Comparison of ENCODE assay signal across 16 cellular contexts in genomic region chr20:37984018-37984785, GRCh38. TPM values are rescaled to one million over a fixed set of nuclear protein-coding genes. Genes with fewer than 3 reads are reported as not detected.
DNase-seq lines count a peak whose midpoint lies in the region; ATAC-seq and TF ChIP-seq lines count a peak whose summit lies in the region.
"Had no signal": no experiment of that assay in that cellular context is flagged by ENCODE, and none has a peak within 500 bp of the region (broad histone marks: within the 10 kb centered on the region; RNA-seq: fewer than 3 reads in every experiment).

No MANE protein-coding gene starts in this region.

- H3K9me3 ChIP-seq in heart right ventricle (no peaks in the 10 kb centered on the region), GM23248 (ENCODE audit: low read depth) (no peaks in the 10 kb centered on the region)
- H3K9me3 ChIP-seq in CD4-positive, alpha-beta T cell (ENCODE audit: control insufficient read depth, low read length) = no peaks in the 10 kb centered on the region
- H3K9me3 ChIP-seq in CD8-positive, alpha-beta memory T cell (ENCODE audit: low read length) = no peaks in the 10 kb centered on the region
- H3K9me3 ChIP-seq: breast epithelium had no signal

- no peaks in the 10 kb centered on the region for H3K9me2 ChIP-seq in GM23248 (ENCODE audit: insufficient read depth)

- H3K79me2 ChIP-seq in GM23248 (ENCODE audit: insufficient read depth) = no peaks in the 10 kb centered on the region

- H3K9me3 Mint-ChIP-seq in CD4-positive, alpha-beta T cell = no peaks in the 10 kb centered on the region
- no peaks in the 10 kb centered on the region for H3K9me3 Mint-ChIP-seq in CD8-positive, alpha-beta memory T cell
- H3K9me3 Mint-ChIP-seq: activated naive CD4-positive, alpha-beta T cell treated with anti-CD3 and anti-CD28 coated beads, Interleukin-2, amount 50 U/mL, for 24 hours had no signal

- no peak overlapping the region for H3K9ac ChIP-seq in GM23248

- H3K4me3 Mint-ChIP-seq in CD4-positive, alpha-beta T cell = no peak overlapping the region
- H3K4me3 Mint-ChIP-seq in CD8-positive, alpha-beta memory T cell = no peak overlapping the region
- H3K4me3 Mint-ChIP-seq: activated naive CD4-positive, alpha-beta T cell treated with anti-CD3 and anti-CD28 coated beads, Interleukin-2, amount 50 U/mL, for 24 hours had no signal

- peak overlapping the region in 9 of 10 donors; percentile 20 to 88 (median 68) for H3K27ac ChIP-seq in heart right ventricle
- no peak overlapping the region for H3K27ac ChIP-seq in CD4-positive, alpha-beta T cell (ENCODE audit: low read depth, low read length)
- no peak overlapping the region for H3K27ac ChIP-seq in GM23248
- H3K27ac ChIP-seq in CD8-positive, alpha-beta memory T cell (ENCODE audit: low read depth, low read length) = no peak overlapping the region

- no peak for TF ChIP-seq CTCF in heart right ventricle (IDR thresholded peaks at IDR 0.05)
- TF ChIP-seq CTCF in CD4-positive, alpha-beta T cell (IDR thresholded peaks at IDR 0.05) = no peak

- intact Hi-C loops in heart right ventricle (cut with DNase I) (loop anchor here in 1 of 10 donors (10.0 kb wide), 1 partner anchor 289 kb away; the partner anchor contains the start of gene CTNNBL1), sciatic nerve (cut with DNase I) (no loop called here)
- intact Hi-C loops in CD4-positive, alpha-beta T cell (cut with DNase I, micrococcal nuclease) = no loop called here

- H3K36me3 Mint-ChIP-seq in CD4-positive, alpha-beta T cell (ENCODE audit: low read depth) = peaks cover 67% of the 10 kb centered on the region
- peaks cover 21 to 80% (median 30%) of the 10 kb centered on the region in 3 donors for H3K36me3 Mint-ChIP-seq in CD8-positive, alpha-beta memory T cell

- H3K4me2 ChIP-seq in GM23248 (ENCODE audit: unreplicated experiment) = no peak overlapping the region

- no peak overlapping the region for H3K27ac Mint-ChIP-seq in CD4-positive, alpha-beta T cell
- H3K27ac Mint-ChIP-seq in CD8-positive, alpha-beta memory T cell = peak overlapping the region in 1 of 8 donors; percentile 91
- H3K27ac Mint-ChIP-seq: activated naive CD4-positive, alpha-beta T cell treated with anti-CD3 and anti-CD28 coated beads, Interleukin-2, amount 50 U/mL, for 24 hours had no signal

- H3F3A ChIP-seq in GM23248 (ENCODE audit: insufficient read depth) = no peaks in the 10 kb centered on the region

- H3K27me3 Mint-ChIP-seq in CD4-positive, alpha-beta T cell = no peaks in the 10 kb centered on the region
- H3K27me3 Mint-ChIP-seq in CD8-positive, alpha-beta memory T cell = no peaks in the 10 kb centered on the region
- H3K27me3 Mint-ChIP-seq: activated naive CD4-positive, alpha-beta T cell treated with anti-CD3 and anti-CD28 coated beads, Interleukin-2, amount 50 U/mL, for 24 hours had no signal

- H3K4me3 ChIP-seq in heart right ventricle = no peak overlapping the region
- no peak overlapping the region for H3K4me3 ChIP-seq in GM23248
- no peak overlapping the region for H3K4me3 ChIP-seq in CD8-positive, alpha-beta memory T cell (ENCODE audit: low read length)
- H3K4me3 ChIP-seq: breast epithelium had no signal

- H3K36me3 ChIP-seq in heart right ventricle (peaks cover 0 to 51% (median 7%) of the 10 kb centered on the region in 9 donors), GM23248 (ENCODE audit: low read depth) (0 out of 2 replicates have a peak, but pooled peaks cover 6% of the 10 kb centered on the region)
- peaks cover 9% of the 10 kb centered on the region for H3K36me3 ChIP-seq in CD8-positive, alpha-beta memory T cell (ENCODE audit: insufficient read depth, low read length)
- H3K36me3 ChIP-seq: breast epithelium had no signal

- no peaks in the 10 kb centered on the region for H3K4me1 Mint-ChIP-seq in CD4-positive, alpha-beta T cell (ENCODE audit: low read depth)
- H3K4me1 Mint-ChIP-seq in CD8-positive, alpha-beta memory T cell = no peaks in the 10 kb centered on the region
- H3K4me1 Mint-ChIP-seq: activated naive CD4-positive, alpha-beta T cell treated with anti-CD3 and anti-CD28 coated beads, Interleukin-2, amount 50 U/mL, for 24 hours had no signal

- peaks cover 22 to 55% (median 34%) of the 10 kb centered on the region in 9 donors for H3K4me1 ChIP-seq in heart right ventricle
- H3K4me1 ChIP-seq in GM23248 (ENCODE audit: insufficient read depth) = no peaks in the 10 kb centered on the region
- H3K4me1 ChIP-seq in CD8-positive, alpha-beta memory T cell (ENCODE audit: insufficient read depth, low read length) = no peaks in the 10 kb centered on the region

- no peaks in the 10 kb centered on the region for H3K27me3 ChIP-seq in heart right ventricle
- H3K27me3 ChIP-seq in CD4-positive, alpha-beta T cell (ENCODE audit: control insufficient read depth, insufficient read depth, low read length) = no peaks in the 10 kb centered on the region
- H3K27me3 ChIP-seq in GM23248 (replicated peaks; ENCODE audit: insufficient read depth) = no peaks in the 10 kb centered on the region
- no peaks in the 10 kb centered on the region for H3K27me3 ChIP-seq in CD8-positive, alpha-beta memory T cell (ENCODE audit: insufficient read depth, low read length, poor library complexity, severe bottlenecking)
- H3K27me3 ChIP-seq: breast epithelium had no signal

- no peak overlapping the region for H2AFZ ChIP-seq in GM23248

- 47 to 56% methylated on average over 14 of the region's 14 CpGs for WGBS in heart right ventricle, 2 donors
- WGBS in GM23248 (ENCODE audit: low coverage in 1 of 2, low lambda C conversion rate in 2 of 2, missing lambda C conversion rate in 2 of 2), 2 experiments = 73 to 75% methylated on average over 14 of the region's 14 CpGs

- no peaks in the 10 kb centered on the region for H4K20me1 ChIP-seq in GM23248 (ENCODE audit: insufficient read depth)

- POLR2A ChIA-PET in CD4-positive, alpha-beta T cell (lab: Charles Lee) = no interaction called here
- POLR2A ChIA-PET in CD8-positive, alpha-beta memory T cell (lab: Charles Lee) = no interaction called here

- ATAC-seq in heart right ventricle (peak in 7 of 8 donors; percentile 9 to 86 (median 53)), sciatic nerve (peak; percentile 43)
- ATAC-seq in CD4-positive, alpha-beta T cell (ENCODE audit: poor library complexity) = no peak

- in situ Hi-C loops in GM23248 (cut with MboI) = loop anchor here (25.0 kb wide), 1 partner anchor 722 kb away; the partner anchor contains the start of gene GHRH

- peak; percentile 69 for DNase-seq in D341Med (ENCODE audit: low spot score)
- peak; percentile 6 to 73 for DNase-seq in NCI-H446 (lab: John Stamatoyannopoulos, UW)
- DNase-seq in heart right ventricle = peak; percentile 25 to 30
- DNase-seq in sciatic nerve (ENCODE audit: low spot score) = no peak
- DNase-seq in NOMO-1 treated with DMSO at 0.1 percent for 48 hours (lab: John Stamatoyannopoulos, UW; ENCODE audit: unreplicated experiment) = no peak
- no peak for DNase-seq in CD4-positive, alpha-beta T cell
- no peak for DNase-seq in GM23248
- DNase-seq in CD8-positive, alpha-beta memory T cell = no peak
- DNase-seq: activated CD4-positive, CD25-positive, alpha-beta regulatory T cell treated with anti-CD3 and anti-CD28 coated beads, Interleukin-2, amount 50 U/mL, for 72 hours; activated CD8-positive, alpha-beta memory T cell treated with anti-CD3 and anti-CD28 coated beads, Interleukin-2, amount 50 U/mL, for 4 hours; effector memory CD4-positive, alpha-beta T cell; NCI-H524 treated with DMSO at 0.1 percent for 48 hours; occipital lobe; T-helper 2 cell had no signal

- CTCF ChIA-PET in CD4-positive, alpha-beta T cell (lab: Charles Lee) = no interaction called here
- CTCF ChIA-PET in CD8-positive, alpha-beta memory T cell (lab: Charles Lee) = interaction anchor here (1.0 kb wide), 1 partner anchor 11 kb away, joined by 3 read pairs; no protein-coding TSS in a partner anchor

RNA-seq across cellular contexts. Expression of gene TTI1, which starts 49.1 kb away (rescaled TPM):
- total RNA-seq in heart right ventricle (10 to 100 TPM in 8 of 10 donors, 1 to 10 TPM in 2; 9.1 to 14.8 (median 11.3) TPM), sciatic nerve (15.2 TPM)
- polyA plus RNA-seq in heart right ventricle (10 to 100 TPM in 1 of 2 donors, 1 to 10 TPM in 1; 8.3 to 10.4 TPM), GM23248 (2016; fragmentation: Nextera tagmentation; extraction: Ambion mirVana) (12.2 and 13.3 TPM in 2 replicates)
- total RNA-seq in CD4-positive, alpha-beta T cell = 10 to 100 TPM; 10.6 to 11.4 TPM
- total RNA-seq in GM23248 (2014; rRNA removed; shearing (Covaris generic)) = 9.9 and 12.1 TPM in 2 replicates
- total RNA-seq in CD8-positive, alpha-beta memory T cell = 10 to 100 TPM; 40.5 to 41.6 TPM
- 16.7 TPM for polyA plus RNA-seq in CD8-positive, alpha-beta memory T cell

RNA-seq across cellular contexts. Expression of gene RPRD1B, which starts 49.3 kb away (rescaled TPM):
- total RNA-seq in heart right ventricle (10 to 100 TPM; 40.6 to 78.1 (median 48.8) TPM), sciatic nerve (41.9 TPM)
- polyA plus RNA-seq in heart right ventricle (10 to 100 TPM; 10.4 to 14.5 TPM), GM23248 (2016; fragmentation: Nextera tagmentation; extraction: Ambion mirVana) (14.4 and 15.6 TPM in 2 replicates)
- 10 to 100 TPM; 54.8 to 55.7 TPM for total RNA-seq in CD4-positive, alpha-beta T cell
- 13.5 and 19.6 TPM in 2 replicates for total RNA-seq in GM23248 (2014; rRNA removed; shearing (Covaris generic))
- 10 to 100 TPM; 39.1 TPM for total RNA-seq in CD8-positive, alpha-beta memory T cell
- 5.2 TPM for polyA plus RNA-seq in CD8-positive, alpha-beta memory T cell

Comparison
In these comparisons a context has a peak if more than half of its experiments do, and no peak if none do; other contexts are left out.
1. DNase-seq: peak in D341Med (single experiment), NCI-H446 (2 of 2) and heart right ventricle (2 of 2); none in sciatic nerve (single experiment), NOMO-1 treated with DMSO at 0.1 percent for 48 hours (single experiment), CD4-positive, alpha-beta T cell (0 of 10), GM23248 (single experiment) and CD8-positive, alpha-beta memory T cell (0 of 5).
2. H3K27ac ChIP-seq: peak in heart right ventricle (9 of 10); none in CD4-positive, alpha-beta T cell (single experiment), GM23248 (single experiment) and CD8-positive, alpha-beta memory T cell (single experiment).